Comparison of ENCODE assay signal across 8 cellular contexts in the genomic region with DNA sequence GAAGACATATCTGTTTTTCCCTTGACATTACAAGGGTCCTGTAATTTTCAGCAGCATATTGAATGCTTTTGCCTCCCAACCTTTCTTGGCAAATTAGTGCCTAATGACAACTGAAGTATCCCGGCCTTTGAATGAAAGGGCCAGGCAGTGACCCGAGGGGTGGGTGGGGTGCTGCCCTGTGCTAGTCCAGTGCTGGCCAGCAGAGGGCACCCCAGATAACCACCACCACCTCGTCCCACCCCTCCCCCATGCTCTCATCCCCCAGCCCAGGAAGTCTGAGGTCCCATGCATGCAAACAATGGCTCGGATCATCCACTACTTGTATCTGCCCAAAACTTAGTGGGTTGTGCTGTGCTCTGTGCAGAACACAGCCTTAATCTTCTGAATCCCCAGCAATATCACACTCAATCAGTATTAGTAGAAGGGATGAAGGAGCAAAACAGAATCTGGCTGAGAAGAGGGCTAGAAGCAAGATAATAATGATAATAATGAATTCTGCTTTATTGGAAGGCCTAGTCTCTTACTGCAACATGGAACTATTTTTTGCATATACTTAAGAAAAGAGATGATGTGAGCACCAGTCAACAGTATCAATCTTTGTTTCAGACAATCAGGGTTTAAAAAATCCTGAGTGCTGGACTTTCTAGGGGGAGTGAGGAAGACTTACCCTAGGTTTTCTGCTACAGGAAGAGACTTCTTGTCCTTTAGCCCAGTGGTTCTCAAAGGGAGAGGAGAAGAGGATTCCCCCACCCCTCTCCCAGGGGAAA. TPM values are rescaled to one million over a fixed set of nuclear protein-coding genes. Genes with fewer than 3 reads are reported as not detected.
DNase-seq lines count a peak whose midpoint lies in the region; ATAC-seq and TF ChIP-seq lines count a peak whose summit lies in the region.

No MANE protein-coding gene starts in this region.

- POLR2A ChIA-PET in naive thymus-derived CD8-positive, alpha-beta T cell (lab: Charles Lee) = no interaction called here

- peak overlapping the region in 7 of 10 donors; percentile 5 to 72 (median 53) for H3K4me3 Mint-ChIP-seq in naive thymus-derived CD8-positive, alpha-beta T cell

- peaks cover 9 to 39% (median 27%) of the 10 kb centered on the region in 5 donors for H3K27me3 Mint-ChIP-seq in naive thymus-derived CD8-positive, alpha-beta T cell

- TF ChIP-seq CTCF in GM10266 (IDR thresholded peaks at IDR 0.05; ENCODE audit: control insufficient read depth, insufficient read depth, low read depth, missing control alignments) (peak; percentile 62), epithelial cell of proximal tubule (conservative IDR thresholded peaks at IDR 0.05; ENCODE audit: low read depth, low read length) (peak; percentile 84)

- peak overlapping the region in 6 of 10 donors; percentile 15 to 82 (median 26) for H3K27ac Mint-ChIP-seq in naive thymus-derived CD8-positive, alpha-beta T cell

- DNase-seq in GM10266 (ENCODE audit: extremely low spot score) (peak; percentile 87), NCI-H748 (lab: John Stamatoyannopoulos, UW; ENCODE audit: unreplicated experiment) (peak; percentile 80), epithelial cell of proximal tubule (ENCODE audit: low read depth) (no peak), superior temporal gyrus (ENCODE audit: extremely low spot score) (peak; percentile 36)
- DNase-seq in activated CD8-positive, alpha-beta memory T cell treated with anti-CD3 and anti-CD28 coated beads, Interleukin-2, amount 50 U/mL, for 48 hours = peak; percentile 80
- DNase-seq in naive thymus-derived CD8-positive, alpha-beta T cell = peak; percentile 10 to 78 (median 50)

- ATAC-seq in HG02678 (IDR thresholded peaks at IDR 0.05; ENCODE audit: unreplicated experiment) (peak; percentile 56), HG02973 (IDR thresholded peaks at IDR 0.05; ENCODE audit: unreplicated experiment) (no peak)
- peak; percentile 69 to 71 for ATAC-seq in naive thymus-derived CD8-positive, alpha-beta T cell

- peaks cover 19 to 40% (median 31%) of the 10 kb centered on the region in 4 donors for H3K4me1 Mint-ChIP-seq in naive thymus-derived CD8-positive, alpha-beta T cell

- no peak overlapping the region for H3K4me3 ChIP-seq in epithelial cell of proximal tubule (ENCODE audit: low read depth, low read length)

- H3K36me3 Mint-ChIP-seq in naive thymus-derived CD8-positive, alpha-beta T cell = no peaks in the 10 kb centered on the region

- H3K9me3 Mint-ChIP-seq in naive thymus-derived CD8-positive, alpha-beta T cell = no peaks in the 10 kb centered on the region

RNA-seq across cellular contexts. Expression of a gene that starts 3.8 kb away (rescaled TPM):
- 0.14 TPM in 1 of 2 replicates, not detected in the other for total RNA-seq in epithelial cell of proximal tubule
- not detected for total RNA-seq in naive thymus-derived CD8-positive, alpha-beta T cell
- not detected for polyA plus RNA-seq in naive thymus-derived CD8-positive, alpha-beta T cell
